29 cellular contexts compared by ENCODE assay signal in the genomic region with DNA sequence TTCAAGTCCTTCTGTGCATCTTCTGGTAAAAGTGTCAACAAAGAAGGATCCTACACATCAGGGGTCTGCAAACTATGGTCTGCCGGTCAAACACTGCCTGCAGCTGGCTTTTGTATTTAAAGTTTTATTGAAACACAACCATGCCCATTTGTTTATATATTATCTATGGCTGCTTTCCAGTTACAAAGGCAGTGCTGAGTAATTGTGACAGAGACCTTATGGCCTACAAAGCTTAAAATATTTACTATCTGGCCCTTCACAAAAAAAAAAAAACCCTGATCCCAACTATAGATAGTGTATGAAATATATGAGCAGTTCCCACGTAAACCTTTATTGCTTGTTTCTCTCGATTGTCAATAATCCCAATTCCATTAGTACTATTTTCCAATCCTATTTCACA.
A peak's percentile ranks its signal among the peaks of the same experiment; 100 is the strongest.
DNase-seq lines count a peak whose midpoint lies in the region; ATAC-seq and TF ChIP-seq lines count a peak whose summit lies in the region.
"Had no signal": no experiment of that assay in that cellular context is flagged by ENCODE, and none has a peak within 500 bp of the region (broad histone marks: within the 10 kb centered on the region; RNA-seq: fewer than 3 reads in every experiment).

No MANE protein-coding gene starts in this region.

- no peak for TF ChIP-seq RAD21 in SK-N-SH (IDR thresholded peaks at IDR 0.05; ENCODE audit: low read length)

- H3F3A ChIP-seq in SK-N-SH (replicated peaks; ENCODE audit: insufficient read depth): peaks cover 73% of the 10 kb centered on the region
- peaks cover 18% of the 10 kb centered on the region for H3F3A ChIP-seq in smooth muscle cell (ENCODE audit: low read depth)

- 72% methylated on average over 3 of the region's 3 CpGs for WGBS in SK-N-SH (ENCODE audit: low lambda C conversion rate)
- WGBS in smooth muscle cell (ENCODE audit: low lambda C conversion rate): 48% methylated on average over 3 of the region's 3 CpGs

- H3K79me2 ChIP-seq in SK-N-SH (ENCODE audit: insufficient read depth): peaks cover 100% of the 10 kb centered on the region
- peaks cover 100% of the 10 kb centered on the region for H3K79me2 ChIP-seq in smooth muscle cell (ENCODE audit: low read depth)

- H3K9me3 ChIP-seq in SK-N-SH (no peaks in the 10 kb centered on the region), smooth muscle cell (replicated peaks; ENCODE audit: low read depth) (no peaks in the 10 kb centered on the region)
- H3K9me3 ChIP-seq: prostate gland, sigmoid colon, SJCRH30, upper lobe of left lung had no signal

- H3K36me3 ChIP-seq in SK-N-SH (replicated peaks in 1 of 2; ENCODE audit: control insufficient read depth in 1 of 2, insufficient read depth in 2 of 2, low read length in 1 of 2) (no peaks in the 10 kb centered on the region), smooth muscle cell (ENCODE audit: low read depth) (no peaks in the 10 kb centered on the region)
- H3K36me3 ChIP-seq: prostate gland, sigmoid colon, upper lobe of left lung had no signal

- H3K4me3 ChIP-seq in SK-N-SH (ENCODE audit: low read depth in 2 of 2, low read length in 1 of 2): no peak overlapping the region
- H3K4me3 ChIP-seq in fibroblast of villous mesenchyme (ENCODE audit: low read depth, low read length): no peak overlapping the region
- no peak overlapping the region for H3K4me3 ChIP-seq in smooth muscle cell
- H3K4me3 ChIP-seq: coronary artery, prostate gland, sigmoid colon, SJCRH30, upper lobe of left lung had no signal

- H2AFZ ChIP-seq in SK-N-SH (ENCODE audit: low read depth) (no peak overlapping the region), smooth muscle cell (ENCODE audit: low read depth) (no peak overlapping the region)

- POLR2A ChIA-PET in SK-N-SH (lab: Yijun Ruan, JAX): no interaction called here

- no peak for TF ChIP-seq CTCF in SK-N-SH (IDR thresholded peaks at IDR 0.05)
- TF ChIP-seq CTCF in fibroblast of villous mesenchyme (IDR thresholded peaks at IDR 0.05; ENCODE audit: insufficient read depth, low read depth, low read length): no peak
- no peak for TF ChIP-seq CTCF in smooth muscle cell (IDR thresholded peaks at IDR 0.05; ENCODE audit: borderline replicate concordance, insufficient read depth, poor library complexity, severe bottlenecking)

- ATAC-seq in SK-N-SH treated with all-trans-retinoic acid at 6 μM for 48 hours (no peak), HG02759 (IDR thresholded peaks at IDR 0.05; ENCODE audit: unreplicated experiment) (no peak), GM21786 (IDR thresholded peaks at IDR 0.05; ENCODE audit: unreplicated experiment) (no peak), esophagus mucosa (no peak)
- ATAC-seq: activated T-cell treated with anti-CD3 and anti-CD28 coated beads, Interleukin-2, amount 50 U/mL, for 4 hours; foreskin keratinocyte; HCT116; stimulated activated memory B cell treated with anti-CD40 and anti-IgM and Interleukin-4, amounts not matched to agents 10 μg/mL and 1 μg/mL and 100 μg/mL, for 72 hours had no signal

- DNase-seq in SK-N-SH (no peak), M059J (ENCODE audit: low read depth) (peak; percentile 47), fibroblast of villous mesenchyme (ENCODE audit: low read depth) (peak; percentile 78), smooth muscle cell (lab: John Stamatoyannopoulos, UW; ENCODE audit: unreplicated experiment) (no peak)
- DNase-seq: activated CD4-positive, CD25-positive, alpha-beta regulatory T cell; activated gamma-delta T cell treated with Interleukin-2 at 50 U/mL for 16 hours; activated naive CD8-positive, alpha-beta T cell treated with anti-CD3 and anti-CD28 coated beads, Interleukin-2, amount 10 ng/mL, durations not matched to agents 7 days and 5 days; activated T-cell treated with anti-CD3 and anti-CD28 coated beads, Interleukin-2, amount 50 U/mL, for 4 hours; aorta; effector memory CD4-positive, alpha-beta T cell; foreskin keratinocyte; head of caudate nucleus; islet precursor cell; NCI-H1105 treated with DMSO at 0.1 percent for 48 hours; NCI-H187 treated with DMSO at 0.1 percent for 48 hours; NCI-H2171; sigmoid colon; SJCRH30; upper lobe of left lung had no signal

- H3K27ac ChIP-seq in SK-N-SH (ENCODE audit: low read depth in 2 of 2, low read length in 1 of 2) (peak overlapping the region in 1 of 2 experiments; percentile 92; a peak in 2 of 4 replicates), smooth muscle cell (ENCODE audit: low read depth) (peak overlapping the region; percentile 66)
- H3K27ac ChIP-seq: 22Rv1, C4-2B, coronary artery, foreskin keratinocyte, prostate gland, SJCRH30 had no signal

- no peak overlapping the region for H3K9ac ChIP-seq in SK-N-SH
- no peak overlapping the region for H3K9ac ChIP-seq in smooth muscle cell (ENCODE audit: low read depth)

- H3K4me2 ChIP-seq in SK-N-SH (no peak overlapping the region), smooth muscle cell (peak overlapping the region; percentile 56)

- H3K27me3 ChIP-seq in SK-N-SH (ENCODE audit: insufficient read depth): no peaks in the 10 kb centered on the region
- no peaks in the 10 kb centered on the region for H3K27me3 ChIP-seq in smooth muscle cell (ENCODE audit: low read depth)
- H3K27me3 ChIP-seq: foreskin keratinocyte, sigmoid colon, SJCRH30, upper lobe of left lung had no signal

- no peaks in the 10 kb centered on the region for H3K9me2 ChIP-seq in SK-N-SH

- H3K4me1 ChIP-seq in SK-N-SH (ENCODE audit: control insufficient read depth in 1 of 2, insufficient read depth in 2 of 2, low read depth in 1 of 2, low read length in 1 of 2): peaks cover 17 to 55% of the 10 kb centered on the region in 2 experiments
- H3K4me1 ChIP-seq in smooth muscle cell (ENCODE audit: low read depth): peaks cover 32% of the 10 kb centered on the region

- H4K20me1 ChIP-seq in SK-N-SH (ENCODE audit: insufficient read depth) (peaks cover 83% of the 10 kb centered on the region), smooth muscle cell (ENCODE audit: low read depth) (peaks cover 98% of the 10 kb centered on the region)

- no peak for TF ChIP-seq EP300 in SK-N-SH (IDR thresholded peaks at IDR 0.05; ENCODE audit: borderline replicate concordance in 1 of 2, low read depth in 1 of 2, low read length in 1 of 2)

- CTCF ChIA-PET in SK-N-SH (lab: Yijun Ruan, JAX): interaction anchor here (0.8 to 1.1 kb wide), 2 partner anchors 12 to 68 kb away, joined by 3 to 4 read pairs; no protein-coding TSS in a partner anchor

TF ChIP-seq in SK-N-SH, 30 proteins besides CTCF, POLR2A, EP300 and RAD21 (continues in another document):
- TF ChIP-seq FOSL2 (IDR thresholded peaks at IDR 0.05; ENCODE audit: borderline replicate concordance, low read depth): no peak
- TF ChIP-seq FOXM1 (IDR thresholded peaks at IDR 0.05; ENCODE audit: low read depth): no peak
- TF ChIP-seq TAF1 (IDR thresholded peaks at IDR 0.05; ENCODE audit: borderline replicate concordance, low read depth, low read length): no peak
- TF ChIP-seq RXRA (IDR thresholded peaks at IDR 0.05; ENCODE audit: borderline replicate concordance, low read depth): no peak
- TF ChIP-seq RFX5 (IDR thresholded peaks at IDR 0.05; ENCODE audit: low read length): no peak
- TF ChIP-seq, protein P1, sequence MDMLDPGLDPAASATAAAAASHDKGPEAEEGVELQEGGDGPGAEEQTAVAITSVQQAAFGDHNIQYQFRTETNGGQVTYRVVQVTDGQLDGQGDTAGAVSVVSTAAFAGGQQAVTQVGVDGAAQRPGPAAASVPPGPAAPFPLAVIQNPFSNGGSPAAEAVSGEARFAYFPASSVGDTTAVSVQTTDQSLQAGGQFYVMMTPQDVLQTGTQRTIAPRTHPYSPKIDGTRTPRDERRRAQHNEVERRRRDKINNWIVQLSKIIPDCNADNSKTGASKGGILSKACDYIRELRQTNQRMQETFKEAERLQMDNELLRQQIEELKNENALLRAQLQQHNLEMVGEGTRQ (IDR thresholded peaks at IDR 0.05; ENCODE audit: borderline replicate concordance, low read depth, low read length): no peak
- TF ChIP-seq TCF12 (IDR thresholded peaks at IDR 0.05): 0 out of 2 replicates have a peak, but pooled peaks have one; percentile 38
- TF ChIP-seq, protein P2, sequence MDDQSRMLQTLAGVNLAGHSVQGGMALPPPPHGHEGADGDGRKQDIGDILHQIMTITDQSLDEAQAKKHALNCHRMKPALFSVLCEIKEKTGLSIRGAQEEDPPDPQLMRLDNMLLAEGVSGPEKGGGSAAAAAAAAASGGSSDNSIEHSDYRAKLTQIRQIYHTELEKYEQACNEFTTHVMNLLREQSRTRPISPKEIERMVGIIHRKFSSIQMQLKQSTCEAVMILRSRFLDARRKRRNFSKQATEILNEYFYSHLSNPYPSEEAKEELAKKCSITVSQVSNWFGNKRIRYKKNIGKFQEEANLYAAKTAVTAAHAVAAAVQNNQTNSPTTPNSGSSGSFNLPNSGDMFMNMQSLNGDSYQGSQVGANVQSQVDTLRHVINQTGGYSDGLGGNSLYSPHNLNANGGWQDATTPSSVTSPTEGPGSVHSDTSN (IDR thresholded peaks at IDR 0.05): 0 out of 2 replicates have a peak, but pooled peaks have one; percentile 13

TF ChIP-seq in SK-N-SH treated with all-trans-retinoic acid at 6 μM for 48 hours, 23 proteins besides CTCF, POLR2A, EP300 and RAD21:
- TF ChIP-seq SNAI2 (CRISPR knock-in tag; IDR thresholded peaks at IDR 0.05): no peak
- TF ChIP-seq CSDC2 (CRISPR knock-in tag; IDR thresholded peaks at IDR 0.05): no peak
- TF ChIP-seq ZFP3 (CRISPR knock-in tag; IDR thresholded peaks at IDR 0.05): no peak
- TF ChIP-seq GLIS3 (CRISPR knock-in tag; IDR thresholded peaks at IDR 0.05): no peak
- TF ChIP-seq ZC3H10 (CRISPR knock-in tag; IDR thresholded peaks at IDR 0.05): no peak
- TF ChIP-seq TOX (CRISPR knock-in tag; IDR thresholded peaks at IDR 0.05; ENCODE audit: borderline replicate concordance): no peak

Comparison
In these comparisons a context has a peak if more than half of its experiments do, and no peak if none do; other contexts are left out.
1. DNase-seq: peak in M059J (single experiment) and fibroblast of villous mesenchyme (single experiment); none in SK-N-SH (single experiment) and smooth muscle cell (single experiment).